ENCODE assay signal across 25 cellular contexts in genomic region chr13:48112896-48113525, GRCh38. TPM values are rescaled to one million over a fixed set of nuclear protein-coding genes. Genes with fewer than 3 reads are reported as not detected.
A peak's percentile ranks its signal among the peaks of the same experiment; 100 is the strongest.
DNase-seq lines count a peak whose midpoint lies in the region; TF ChIP-seq lines count a peak whose summit lies in the region.
"Had no signal": no experiment of that assay in that cellular context is flagged by ENCODE, and none has a peak within 500 bp of the region (broad histone marks: within the 10 kb centered on the region; RNA-seq: fewer than 3 reads in every experiment).

No MANE protein-coding gene starts in this region.

- no peaks in the 10 kb centered on the region for H3K79me2 ChIP-seq in mammary epithelial cell (ENCODE audit: insufficient read depth, low read length)

- CTCF ChIA-PET in mammary epithelial cell (lab: Charles Lee; ENCODE audit: low non-redundant PET) = no interaction called here

- in situ Hi-C loops in mammary epithelial cell (cut with MboI; ENCODE audit: low sequenced_read_pairs in 2 of 2) = loop anchor here in 1 of 2 donors (25.0 kb wide), 1 partner anchor 649 kb away; no protein-coding TSS in a partner anchor
- in situ Hi-C loops in brain microvascular endothelial cell (cut with HindIII; ENCODE audit: low pct_ligation_motif_present, low sequenced_read_pairs) = no loop called here

- intact Hi-C loops in mammary epithelial cell (cut with micrococcal nuclease) (no loop called here), breast epithelium (cut with DNase I; ENCODE audit: low total_unique reads) (no loop called here)

- TF ChIP-seq POLR2A in breast epithelium (IDR thresholded peaks at IDR 0.05) = no peak

- WGBS in mammary epithelial cell (ENCODE audit: low coverage, missing lambda C conversion rate) = 2% methylated on average over 4 of the region's 4 CpGs

- peaks cover 28% of the 10 kb centered on the region for H3K4me1 ChIP-seq in mammary epithelial cell (ENCODE audit: insufficient read depth, low read length)
- peaks cover 0 to 15% of the 10 kb centered on the region in 2 donors for H3K4me1 ChIP-seq in breast epithelium

- H3K4me3 ChIP-seq in mammary epithelial cell (replicated peaks in 1 of 3; ENCODE audit: insufficient read depth in 1 of 3, low read depth in 2 of 3, low read length in 3 of 3) (peak overlapping the region in 1 of 3 experiments; percentile 22), breast epithelium (no peak overlapping the region), brain microvascular endothelial cell (ENCODE audit: low read depth, low read length) (no peak overlapping the region)
- H3K4me3 ChIP-seq: dorsolateral prefrontal cortex, gastroesophageal sphincter, PC-9, transverse colon had no signal

- H4K20me1 ChIP-seq in mammary epithelial cell (ENCODE audit: insufficient read depth, low read length) = no peaks in the 10 kb centered on the region

- dilution Hi-C loops in mammary epithelial cell (cut with HindIII; ENCODE audit: low sequenced_read_pairs) = no loop called here

- no TSS peak for BruUV-seq in mammary epithelial cell (replicated peaks; lab: Mats Ljungman, UMichigan)

- H3K27me3 ChIP-seq in mammary epithelial cell (ENCODE audit: insufficient read depth, low read length) (no peaks in the 10 kb centered on the region), breast epithelium (no peaks in the 10 kb centered on the region), brain microvascular endothelial cell (replicated peaks) (no peaks in the 10 kb centered on the region)
- H3K27me3 ChIP-seq: dorsolateral prefrontal cortex, gastroesophageal sphincter, transverse colon had no signal

- no peak overlapping the region for H3K9ac ChIP-seq in mammary epithelial cell (ENCODE audit: insufficient read depth, low read length)

- H3K4me2 ChIP-seq in mammary epithelial cell (ENCODE audit: insufficient read depth, low read depth, low read length) = peak overlapping the region; percentile 53
- H3K4me2 ChIP-seq: PC-9 had no signal

- DNase-seq in mammary epithelial cell = peak; percentile 79
- no peak for DNase-seq in breast epithelium (ENCODE audit: low spot score in 2 of 2)
- peak; percentile 49 for DNase-seq in EL
- DNase-seq in brain microvascular endothelial cell = peak; percentile 27
- DNase-seq in lung microvascular endothelial cell (ENCODE audit: low read depth in 2 of 2) = peak; percentile 32 to 47
- DNase-seq in T-helper 9 cell = no peak
- DNase-seq in GM20000 (ENCODE audit: low spot score) = no peak
- DNase-seq in NCI-H526 treated with DMSO at 0.1 percent for 48 hours (lab: John Stamatoyannopoulos, UW) = no peak
- DNase-seq: activated CD4-positive, alpha-beta T cell treated with anti-CD3 and anti-CD28 coated beads for 4 hours; activated T-cell treated with anti-CD3 and anti-CD28 coated beads, Interleukin-2, amount 50 U/mL, for 1 hour; cerebellar nuclear complex; DMS 273 treated with DMSO at 0.1 percent for 48 hours; dorsolateral prefrontal cortex; HCEC 1CT; hippocampal formation; Kasumi-1; NCI-H1417 treated with DMSO at 0.1 percent for 48 hours; NCI-H2029 treated with DMSO at 0.1 percent for 48 hours; NCI-H526; PC-9; posterior cingulate gyrus; right cardiac atrium; stimulated activated CD4-positive, alpha-beta T cell treated with anti-CD3 and anti-CD28 coated beads, Interleukin-2, amount 100 ng/mL, for 48 hours; transverse colon had no signal

- H3K9me3 ChIP-seq in mammary epithelial cell (replicated peaks; ENCODE audit: insufficient read depth, low read length) (no peaks in the 10 kb centered on the region), breast epithelium (no peaks in the 10 kb centered on the region)
- H3K9me3 ChIP-seq: gastroesophageal sphincter, transverse colon had no signal

- peak overlapping the region; percentile 59 for H3K27ac ChIP-seq in mammary epithelial cell (ENCODE audit: insufficient read depth, low read depth, low read length)
- H3K27ac ChIP-seq in breast epithelium = peak overlapping the region in 1 of 2 donors; percentile 30
- no peak overlapping the region for H3K27ac ChIP-seq in brain microvascular endothelial cell
- H3K27ac ChIP-seq: dorsolateral prefrontal cortex, PC-9, transverse colon had no signal

- H3K36me3 ChIP-seq in mammary epithelial cell (ENCODE audit: insufficient read depth, low read length) (no peaks in the 10 kb centered on the region), breast epithelium (no peaks in the 10 kb centered on the region), brain microvascular endothelial cell (replicated peaks) (no peaks in the 10 kb centered on the region)
- H3K36me3 ChIP-seq: gastroesophageal sphincter, transverse colon had no signal

- peak overlapping the region; percentile 58 for H2AFZ ChIP-seq in mammary epithelial cell (ENCODE audit: low read depth, low read length)
- H2AFZ ChIP-seq: PC-9 had no signal

- no peak for TF ChIP-seq CTCF in mammary epithelial cell (conservative IDR thresholded peaks at IDR 0.05 in 1 of 2, IDR thresholded peaks at IDR 0.05 in 1 of 2; ENCODE audit: extremely low read depth in 1 of 2, insufficient read depth in 1 of 2, low read depth in 1 of 2, low read length in 2 of 2)
- no peak for TF ChIP-seq CTCF in breast epithelium (IDR thresholded peaks at IDR 0.05)
- TF ChIP-seq CTCF in brain microvascular endothelial cell (IDR thresholded peaks at IDR 0.05; ENCODE audit: low read depth, low read length, missing control alignments) = no peak
- no peak for TF ChIP-seq CTCF in GM20000 (IDR thresholded peaks at IDR 0.05; ENCODE audit: extremely low read depth, missing control alignments)

RNA-seq across cellular contexts. Expression of gene MED4, which starts 18.1 kb away (rescaled TPM):
- total RNA-seq in mammary epithelial cell = 10 to 100 TPM; 24.8 to 43.1 TPM
- polyA plus RNA-seq in mammary epithelial cell = 35.9 TPM
- 2.1 TPM for polyA minus RNA-seq in mammary epithelial cell
- total RNA-seq in breast epithelium = 10 to 100 TPM; 39.0 to 45.1 (median 39.8) TPM
- total RNA-seq in lung microvascular endothelial cell = 21.8 and 27.8 TPM in 2 replicates

Comparison
In these comparisons a context has a peak if more than half of its experiments do, and no peak if none do; other contexts are left out.
1. DNase-seq: peak in mammary epithelial cell (single experiment), EL (single experiment), brain microvascular endothelial cell (single experiment) and lung microvascular endothelial cell (2 of 2); none in breast epithelium (0 of 2), T-helper 9 cell (single experiment), GM20000 (single experiment) and NCI-H526 treated with DMSO at 0.1 percent for 48 hours (single experiment).